In the genomic region with DNA sequence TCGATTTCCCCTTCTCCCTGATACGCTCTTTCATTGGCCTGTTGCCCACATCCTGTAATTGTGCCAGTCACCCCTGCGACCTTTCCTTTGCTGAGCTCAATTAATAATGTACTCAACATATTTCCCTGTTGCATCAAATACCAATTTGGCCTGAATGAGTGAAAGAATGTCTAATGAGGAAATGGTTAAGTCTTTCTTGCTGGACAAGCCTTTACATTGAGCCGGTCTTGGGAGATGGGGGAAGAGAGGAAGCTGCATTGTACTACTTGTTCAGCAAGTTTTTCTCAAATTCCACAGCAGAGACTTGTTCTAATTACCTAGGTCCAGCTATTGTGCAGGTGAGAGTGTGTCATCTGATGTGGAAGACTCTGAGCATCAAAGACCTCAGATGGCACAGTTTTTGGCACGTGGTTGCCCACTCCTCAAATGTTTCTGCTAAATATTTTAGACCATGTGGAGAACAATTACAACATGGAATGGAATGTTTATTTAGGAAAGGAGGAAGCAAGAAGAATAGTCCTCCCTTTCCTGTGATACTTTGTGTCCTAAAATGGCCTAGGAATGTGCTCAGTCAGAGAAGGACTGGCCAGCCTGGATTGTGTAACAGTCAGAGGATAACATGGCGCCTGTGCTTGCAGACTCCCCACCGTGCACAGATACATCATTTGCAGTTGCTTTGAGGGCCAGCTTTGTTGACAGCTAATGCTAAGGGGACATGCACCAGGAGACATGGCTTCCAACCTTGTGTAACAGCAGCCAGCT, we compare ENCODE assay signal across 12 cellular contexts.
DNase-seq lines count a peak whose midpoint lies in the region; ATAC-seq and TF ChIP-seq lines count a peak whose summit lies in the region.
"Had no signal": no experiment of that assay in that cellular context is flagged by ENCODE, and none has a peak within 500 bp of the region (broad histone marks: within the 10 kb centered on the region; RNA-seq: fewer than 3 reads in every experiment).

No MANE protein-coding gene starts in this region.

- H3T11ph ChIP-seq in H9 (ENCODE audit: low read length), result no peak overlapping the region

- H3K14ac ChIP-seq in H9 (ENCODE audit: insufficient read depth, low read length), result no peak overlapping the region

- no peak overlapping the region for H2BK12ac ChIP-seq in H9 (ENCODE audit: insufficient read length, low read depth, low read length)

- H4K20me1 ChIP-seq in H9 (ENCODE audit: control insufficient read depth, insufficient read depth, insufficient read length), result no peaks in the 10 kb centered on the region

- H3K4me2 ChIP-seq in H9 (ENCODE audit: insufficient read depth, insufficient read length, low read length), result no peak overlapping the region

- TF ChIP-seq POLR2A in heart left ventricle (IDR thresholded peaks at IDR 0.05), result no peak

- no peak overlapping the region for H3K56ac ChIP-seq in H9 (ENCODE audit: insufficient read length, low read depth, low read length)

- H2BK120ac ChIP-seq in H9 (ENCODE audit: low read depth, low read length, poor library complexity, severe bottlenecking), result no peak overlapping the region

- no peaks in the 10 kb centered on the region for H3K9me3 ChIP-seq in adipocyte (ENCODE audit: control insufficient read depth, low read length)
- H3K9me3 ChIP-seq in heart left ventricle, result no peaks in the 10 kb centered on the region
- H3K9me3 ChIP-seq in H9 (ENCODE audit: control insufficient read depth, low read depth, low read length), result no peaks in the 10 kb centered on the region

- DNase-seq in GM03348 (ENCODE audit: low spot score) (peak; percentile 75), adipocyte (ENCODE audit: low read depth) (peak; percentile 38), heart left ventricle (peak in 3 of 5 donors; percentile 35 to 65 (median 59)), renal cortical epithelial cell (ENCODE audit: low read depth) (peak; percentile 56), H9 (no peak)
- DNase-seq in activated CD4-positive, alpha-beta memory T cell treated with anti-CD3 and anti-CD28 coated beads for 36 hours, result no peak
- DNase-seq: activated CD4-positive, alpha-beta T cell treated with anti-CD3 and anti-CD28 coated beads, Interleukin-2, amount 10 ng/mL, durations not matched to agents 24 days and 14 days; OCI-M1 had no signal

- peak overlapping the region; percentile 78 for H3K9ac ChIP-seq in adipocyte (ENCODE audit: low read length)
- no peak overlapping the region for H3K9ac ChIP-seq in H9 (ENCODE audit: extremely low read depth, insufficient read length, low read length)
- H3K9ac ChIP-seq: parathyroid adenoma had no signal

- no peak overlapping the region for H2BK20ac ChIP-seq in H9 (ENCODE audit: low read depth, low read length, poor library complexity, severe bottlenecking)

- H3K18ac ChIP-seq in H9 (ENCODE audit: insufficient read length, low read depth, low read length), result no peak overlapping the region

- no peak for TF ChIP-seq CTCF in heart left ventricle (IDR thresholded peaks at IDR 0.05)
- no peak for TF ChIP-seq CTCF in H9 (conservative IDR thresholded peaks at IDR 0.05)

- H4K5ac ChIP-seq in H9 (ENCODE audit: insufficient read length, low read depth, low read length), result no peak overlapping the region

- H3K4me1 Mint-ChIP-seq in H9, result peaks cover 0 to 5% of the 10 kb centered on the region in 2 experiments; a peak in 1 of 4 replicates
- no peaks in the 10 kb centered on the region for H3K4me1 Mint-ChIP-seq in activated CD4-positive, alpha-beta memory T cell treated with anti-CD3 and anti-CD28 coated beads for 36 hours (ENCODE audit: low read depth)
- H3K4me1 Mint-ChIP-seq: activated CD4-positive, alpha-beta T cell treated with anti-CD3 and anti-CD28 coated beads, Interleukin-2, amount 10 ng/mL, durations not matched to agents 24 days and 14 days had no signal

- H3K27ac Mint-ChIP-seq in H9, result no peak overlapping the region
- no peak overlapping the region for H3K27ac Mint-ChIP-seq in activated CD4-positive, alpha-beta memory T cell treated with anti-CD3 and anti-CD28 coated beads for 36 hours
- H3K27ac Mint-ChIP-seq: activated CD4-positive, alpha-beta T cell treated with anti-CD3 and anti-CD28 coated beads, Interleukin-2, amount 10 ng/mL, durations not matched to agents 24 days and 14 days had no signal

- H2BK15ac ChIP-seq in H9 (ENCODE audit: low read depth, low read length), result no peak overlapping the region

- H3K36me3 ChIP-seq in adipocyte (ENCODE audit: control insufficient read depth, insufficient read depth, low read length, severe bottlenecking) (no peaks in the 10 kb centered on the region), heart left ventricle (no peaks in the 10 kb centered on the region)

- H3K4me3 ChIP-seq in adipocyte (ENCODE audit: low read length), result peak overlapping the region; percentile 2
- no peak overlapping the region for H3K4me3 ChIP-seq in heart left ventricle
- H3K4me3 ChIP-seq: K562 had no signal

- H3K79me2 ChIP-seq in H9 (ENCODE audit: insufficient read depth, low read length), result no peaks in the 10 kb centered on the region
- H3K79me2 ChIP-seq: parathyroid adenoma had no signal

- no peak overlapping the region; a peak in 1 of 5 replicates for H3K4me3 Mint-ChIP-seq in H9
- no peak overlapping the region for H3K4me3 Mint-ChIP-seq in activated CD4-positive, alpha-beta memory T cell treated with anti-CD3 and anti-CD28 coated beads for 36 hours
- H3K4me3 Mint-ChIP-seq: activated CD4-positive, alpha-beta T cell treated with anti-CD3 and anti-CD28 coated beads, Interleukin-2, amount 10 ng/mL, durations not matched to agents 24 days and 14 days had no signal

- no peaks in the 10 kb centered on the region for H3K23me2 ChIP-seq in H9 (ENCODE audit: insufficient read length, low read depth, low read length, poor library complexity, severe bottlenecking)

- H3K9me3 Mint-ChIP-seq in H9, result no peaks in the 10 kb centered on the region
- H3K9me3 Mint-ChIP-seq in activated CD4-positive, alpha-beta memory T cell treated with anti-CD3 and anti-CD28 coated beads for 36 hours, result no peaks in the 10 kb centered on the region
- H3K9me3 Mint-ChIP-seq: activated CD4-positive, alpha-beta T cell treated with anti-CD3 and anti-CD28 coated beads, Interleukin-2, amount 10 ng/mL, durations not matched to agents 24 days and 14 days had no signal

- H3K4ac ChIP-seq in H9 (ENCODE audit: low read depth, low read length), result no peak overlapping the region

- H3K36me3 Mint-ChIP-seq in H9 (ENCODE audit: insufficient read depth in 1 of 3, low read depth in 3 of 3), result no peaks in the 10 kb centered on the region
- no peaks in the 10 kb centered on the region for H3K36me3 Mint-ChIP-seq in activated CD4-positive, alpha-beta memory T cell treated with anti-CD3 and anti-CD28 coated beads for 36 hours

- no peak overlapping the region for H4K8ac ChIP-seq in H9 (replicated peaks; ENCODE audit: insufficient read length, low read depth, low read length)

- peaks cover 3% of the 10 kb centered on the region; the same call in 1 of the 2 replicates for H3K27me3 Mint-ChIP-seq in H9 (ENCODE audit: low read depth)
- H3K27me3 Mint-ChIP-seq in activated CD4-positive, alpha-beta memory T cell treated with anti-CD3 and anti-CD28 coated beads for 36 hours, result peaks cover 15% of the 10 kb centered on the region

- no peak overlapping the region for H4K91ac ChIP-seq in H9 (ENCODE audit: insufficient read length, low read depth, low read length)

- H3K79me1 ChIP-seq in H9 (ENCODE audit: insufficient read depth, low read depth, low read length, poor library complexity, severe bottlenecking), result no peaks in the 10 kb centered on the region

- H3K27ac ChIP-seq in heart left ventricle, result peak overlapping the region in 7 of 12 donors; percentile 15 to 43 (median 21)
- no peak overlapping the region for H3K27ac ChIP-seq in H9 (ENCODE audit: insufficient read length, low read depth, low read length)
- H3K27ac ChIP-seq: parathyroid adenoma had no signal

- CTCF ChIA-PET in activated CD4-positive, alpha-beta memory T cell treated with anti-CD3 and anti-CD28 coated beads for 36 hours (lab: Charles Lee), result interaction anchor here (1.4 kb wide), 1 partner anchor 187 kb away, joined by 4 read pairs; no protein-coding TSS in a partner anchor

- H3K23ac ChIP-seq in H9 (ENCODE audit: insufficient read length, low read depth, low read length), result no peak overlapping the region

- H3K27me3 ChIP-seq in adipocyte (replicated peaks; ENCODE audit: control insufficient read depth, insufficient read depth, low read length) (no peaks in the 10 kb centered on the region), heart left ventricle (no peaks in the 10 kb centered on the region), H9 (ENCODE audit: insufficient read depth, low read length) (no peaks in the 10 kb centered on the region)

- no peak overlapping the region for H2AK5ac ChIP-seq in H9 (ENCODE audit: insufficient read length, low read length)

- H3K4me1 ChIP-seq in adipocyte (ENCODE audit: control insufficient read depth, insufficient read depth, low read length), result peaks cover 92% of the 10 kb centered on the region
- H3K4me1 ChIP-seq in heart left ventricle, result peaks cover 0 to 58% (median 22%) of the 10 kb centered on the region in 12 donors
- H3K4me1 ChIP-seq in H9 (ENCODE audit: insufficient read depth, low read length), result no peaks in the 10 kb centered on the region
- H3K4me1 ChIP-seq: parathyroid adenoma had no signal

- no peak overlapping the region for H2AFZ ChIP-seq in H9 (ENCODE audit: low read length)
- H2AFZ ChIP-seq: parathyroid adenoma had no signal

- intact Hi-C loops in heart left ventricle (cut with DNase I), result no loop called here
- intact Hi-C loops in activated CD4-positive, alpha-beta memory T cell treated with anti-CD3 and anti-CD28 coated beads for 36 hours (cut with micrococcal nuclease), result no loop called here

- ATAC-seq in heart left ventricle, result peak; percentile 69 to 91 (median 83)
- no peak for ATAC-seq in HG03442 (IDR thresholded peaks at IDR 0.05; ENCODE audit: unreplicated experiment)
- ATAC-seq in HG03108 (IDR thresholded peaks at IDR 0.05; ENCODE audit: unreplicated experiment), result no peak
- ATAC-seq: K562 had no signal

- no peak overlapping the region for H2BK5ac ChIP-seq in H9 (ENCODE audit: insufficient read length, low read length)

- POLR2A ChIA-PET in activated CD4-positive, alpha-beta memory T cell treated with anti-CD3 and anti-CD28 coated beads for 36 hours (lab: Charles Lee), result no interaction called here

- WGBS in heart left ventricle, 4 donors, result 41 to 57% (median 46%) methylated on average over 7 of the region's 7 CpGs
- WGBS in H9 (ENCODE audit: extremely low coverage, insufficient read length, low lambda C conversion rate), result no CpG with 5 or more reads among the region's 7 CpGs

Comparison
In these comparisons a context has a peak if more than half of its experiments do, and no peak if none do; other contexts are left out.
1. DNase-seq: peak in GM03348 (single experiment), adipocyte (single experiment), heart left ventricle (3 of 5) and renal cortical epithelial cell (single experiment); none in H9 (single experiment) and activated CD4-positive, alpha-beta memory T cell treated with anti-CD3 and anti-CD28 coated beads for 36 hours (single experiment).
2. ATAC-seq: peak in heart left ventricle (4 of 4); none in HG03442 (single experiment) and HG03108 (single experiment).